In genomic region chr2:26430826-26431225, GRCh38 we compare ENCODE assay signal across 10 cellular contexts. TPM values are rescaled to one million over a fixed set of nuclear protein-coding genes. Genes with fewer than 3 reads are reported as not detected.
"Had no signal": no experiment of that assay in that cellular context is flagged by ENCODE, and none has a peak within 500 bp of the region (broad histone marks: within the 10 kb centered on the region; RNA-seq: fewer than 3 reads in every experiment).

No MANE protein-coding gene starts in this region.

- ATAC-seq: lower lobe of right lung; naive thymus-derived CD8-positive, alpha-beta T cell; stimulated activated naive B cell treated with anti-CD40 and anti-IgM and Interleukin-4, amounts not matched to agents 10 μg/mL and 1 μg/mL and 100 μg/mL, for 72 hours had no signal

- H3K27me3 ChIP-seq: breast epithelium, neutrophil had no signal

- DNase-seq: activated CD4-positive, alpha-beta T cell treated with anti-CD3 and anti-CD28 coated beads, Interleukin-2, amount 50 U/mL, for 1 hour; activated naive CD4-positive, alpha-beta T cell treated with anti-CD3 and anti-CD28 coated beads, Interleukin-2, amount 50 U/mL, for 16 hours; amniotic stem cell; lower lobe of right lung; naive thymus-derived CD8-positive, alpha-beta T cell; posterior cingulate gyrus; stimulated activated naive B cell treated with anti-CD40 and anti-IgM and Interleukin-4, amounts not matched to agents 10 μg/mL and 1 μg/mL and 100 μg/mL, for 72 hours had no signal

- H3K27ac ChIP-seq: breast epithelium, lower lobe of right lung, neutrophil had no signal

- H3K36me3 ChIP-seq: breast epithelium, lower lobe of right lung, neutrophil had no signal

- H3K4me1 ChIP-seq: breast epithelium, lower lobe of right lung had no signal

- H3K9me3 ChIP-seq: breast epithelium, lower lobe of right lung, neutrophil had no signal

- H3K4me3 ChIP-seq: breast epithelium, lower lobe of right lung had no signal

RNA-seq across cellular contexts. Expression of gene DRC1, which starts 29.1 kb away (rescaled TPM):
- polyA plus RNA-seq: naive thymus-derived CD8-positive, alpha-beta T cell; right cardiac atrium had no signal
